ENCODE assay signal across 15 cellular contexts in the genomic region with DNA sequence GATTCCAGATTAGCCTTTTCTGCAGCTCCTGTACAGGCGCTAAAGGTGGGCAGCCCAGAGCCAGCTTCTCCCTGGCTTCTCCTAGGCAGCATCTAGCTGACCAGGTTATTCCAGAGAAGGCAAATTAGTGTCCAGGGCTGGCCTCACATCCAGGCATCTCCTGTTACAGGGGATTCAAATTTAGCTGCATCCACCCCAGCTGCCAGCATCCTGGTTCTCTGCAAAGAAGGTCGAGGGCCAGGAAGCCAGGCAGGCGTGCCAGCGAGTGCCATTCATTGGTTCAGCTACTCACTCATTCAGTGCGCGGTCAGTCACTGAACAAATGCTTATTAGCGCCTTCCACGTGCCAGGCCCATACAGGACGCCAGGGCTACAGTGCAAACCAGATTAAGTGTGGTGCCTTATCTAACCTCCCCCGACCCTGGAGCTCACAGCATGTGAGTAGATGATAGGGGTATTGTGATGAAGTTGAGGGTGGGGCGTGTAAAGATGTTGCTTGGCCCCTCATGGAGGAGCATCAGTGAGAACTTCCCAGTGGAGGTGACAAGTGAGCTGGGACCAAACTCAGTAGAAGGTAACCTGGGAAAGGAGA. TPM values are rescaled to one million over a fixed set of nuclear protein-coding genes. Genes with fewer than 3 reads are reported as not detected.
"Had no signal": no experiment of that assay in that cellular context is flagged by ENCODE, and none has a peak within 500 bp of the region (broad histone marks: within the 10 kb centered on the region; RNA-seq: fewer than 3 reads in every experiment).

No MANE protein-coding gene starts in this region.

- ATAC-seq: activated CD8-positive, alpha-beta T cell treated with anti-CD3 and anti-CD28 coated beads for 36 hours; heart left ventricle had no signal

- DNase-seq: activated CD4-positive, alpha-beta T cell treated with anti-CD3 and anti-CD28 coated beads for 4 hours; activated CD8-positive, alpha-beta memory T cell treated with anti-CD3 and anti-CD28 coated beads, Interleukin-2, amount 50 U/mL, for 4 hours; activated CD8-positive, alpha-beta T cell treated with anti-CD3 and anti-CD28 coated beads for 36 hours; aorta; dorsolateral prefrontal cortex; foreskin melanocyte; heart left ventricle; islet precursor cell; left ventricle myocardium inferior; small intestine; stomach had no signal

- H3K9me3 ChIP-seq: heart left ventricle, left ventricle myocardium inferior, right atrium auricular region, stomach had no signal

- H3K27me3 ChIP-seq: dorsolateral prefrontal cortex, right atrium auricular region had no signal

- H3K4me1 ChIP-seq: right atrium auricular region had no signal

- FAIRE-seq: bronchial epithelial cell, small intestine, urothelium cell line had no signal

- H3K27ac ChIP-seq: heart left ventricle, left ventricle myocardium inferior, right atrium auricular region, stomach had no signal

- H3K27ac Mint-ChIP-seq: activated CD8-positive, alpha-beta T cell treated with anti-CD3 and anti-CD28 coated beads for 36 hours; T-helper 2 cell treated with Interferon-gamma antibody and Interleukin-4, amounts not matched to agents 5 μg/mL and 100 μg/mL, for 36 hours had no signal

- H3K4me3 Mint-ChIP-seq: activated CD8-positive, alpha-beta T cell treated with anti-CD3 and anti-CD28 coated beads for 36 hours; T-helper 2 cell treated with Interferon-gamma antibody and Interleukin-4, amounts not matched to agents 5 μg/mL and 100 μg/mL, for 36 hours had no signal

- H3K36me3 ChIP-seq: heart left ventricle, left ventricle myocardium inferior, right atrium auricular region, stomach had no signal

- H3K4me3 ChIP-seq: dorsolateral prefrontal cortex, heart left ventricle, left ventricle myocardium inferior, right atrium auricular region, stomach had no signal

RNA-seq across cellular contexts. Expression of gene FAM222A, which starts 15.7 kb away (rescaled TPM):
- total RNA-seq: bronchial epithelial cell had no signal
